ENCODE assay signal across 8 cellular contexts in the genomic region with DNA sequence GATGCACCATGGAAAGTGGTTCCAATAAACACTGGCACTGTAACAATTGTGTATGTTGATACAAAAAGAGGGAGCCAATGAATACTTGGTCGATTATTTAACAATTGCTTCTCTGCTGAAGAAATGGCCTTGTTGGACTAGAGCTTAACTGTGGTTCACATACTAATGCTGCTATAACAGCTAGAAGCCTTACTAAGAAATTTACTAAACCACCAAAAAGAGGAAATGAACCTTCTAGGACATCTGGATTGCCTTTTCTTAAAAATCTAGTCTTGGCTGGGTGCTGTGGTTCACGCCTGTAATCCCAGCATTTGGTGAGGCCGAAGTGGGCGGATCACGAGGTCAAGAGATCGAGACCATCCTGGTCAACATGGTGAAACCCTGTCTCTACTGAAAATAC. TPM values are rescaled to one million over a fixed set of nuclear protein-coding genes. Genes with fewer than 3 reads are reported as not detected.
A peak's percentile ranks its signal among the peaks of the same experiment; 100 is the strongest.
DNase-seq lines count a peak whose midpoint lies in the region; ATAC-seq, FAIRE-seq and TF ChIP-seq lines count a peak whose summit lies in the region.
"Not testable (repeated sequence)": the region's sequence is repeated elsewhere in the genome, so short reads cannot be mapped to it uniquely, and the experiment has no call there.

No MANE protein-coding gene starts in this region.

- not testable (repeated sequence) for H3K36me3 Mint-ChIP-seq in naive thymus-derived CD4-positive, alpha-beta T cell

- not testable (repeated sequence) for H3K9me3 ChIP-seq in GM12878 (replicated peaks; ENCODE audit: control insufficient read depth, insufficient read depth, low read length); naive thymus-derived CD4-positive, alpha-beta T cell (ENCODE audit: control insufficient read depth in 2 of 3, low read length in 3 of 3)

- not testable (repeated sequence) for H2AFZ ChIP-seq in GM12878 (ENCODE audit: control insufficient read depth, low read depth, low read length)

- FAIRE-seq in GM12878 (lab: Jason Lieb, UNC) = not testable (repeated sequence)

- not testable (repeated sequence) for DNase-seq in GM12878 (ENCODE audit: low read depth, low spot score); naive thymus-derived CD4-positive, alpha-beta T cell

- not testable (repeated sequence) for H3K79me2 ChIP-seq in GM12878 (ENCODE audit: control insufficient read depth, insufficient read depth, low read length)

- H3K4me2 ChIP-seq in GM12878 (ENCODE audit: control insufficient read depth, insufficient read depth) = not testable (repeated sequence)

- H4K20me1 ChIP-seq in GM12878 (ENCODE audit: control insufficient read depth, insufficient read depth) = not testable (repeated sequence)

- SMC1A ChIA-PET in GM12878 (lab: Charles Lee; ENCODE audit: uncharacterized antibody, unreplicated experiment) = not testable (repeated sequence)

- not testable (repeated sequence) for BruUV-seq in GM12878 (replicated peaks; lab: Mats Ljungman, UMichigan)

- POLR2A ChIA-PET in GM12878 (lab: Charles Lee); naive thymus-derived CD4-positive, alpha-beta T cell (lab: Charles Lee): not testable (repeated sequence)

- TF ChIP-seq EP300 in GM12878 (IDR thresholded peaks at IDR 0.05; ENCODE audit: borderline replicate concordance in 1 of 2, control insufficient read depth in 1 of 2, low read depth in 2 of 2, low read length in 2 of 2) = not testable (repeated sequence)

- ATAC-seq in GM18508 (IDR thresholded peaks at IDR 0.05; ENCODE audit: insufficient read depth, unreplicated experiment) = peak; percentile 66
- ATAC-seq in GM19043 (IDR thresholded peaks at IDR 0.05; ENCODE audit: low read depth, unreplicated experiment) = peak; percentile 96
- peak; percentile 86 for ATAC-seq in GM21390 (IDR thresholded peaks at IDR 0.05; ENCODE audit: unreplicated experiment)
- ATAC-seq in HG02610 (IDR thresholded peaks at IDR 0.05; ENCODE audit: unreplicated experiment) = peak; percentile 65
- peak; percentile 82 for ATAC-seq in HG02973 (IDR thresholded peaks at IDR 0.05; ENCODE audit: unreplicated experiment)
- peak; percentile 85 for ATAC-seq in HG03342 (IDR thresholded peaks at IDR 0.05; ENCODE audit: unreplicated experiment)
- peak; percentile 97 for ATAC-seq in GM12878
- peak; percentile 53 for ATAC-seq in naive thymus-derived CD4-positive, alpha-beta T cell

- H3K27me3 Mint-ChIP-seq in naive thymus-derived CD4-positive, alpha-beta T cell = not testable (repeated sequence)

- TF ChIP-seq RAD21 in GM12878 (IDR thresholded peaks at IDR 0.05; ENCODE audit: insufficient read depth, low read depth, low read length) = not testable (repeated sequence)

- H3K4me3 ChIP-seq in GM12878; naive thymus-derived CD4-positive, alpha-beta T cell (ENCODE audit: low read length): not testable (repeated sequence)

- not testable (repeated sequence) for H3K9ac ChIP-seq in GM12878 (ENCODE audit: control insufficient read depth, insufficient read depth, low read length)

- WGBS in GM12878 (ENCODE audit: insufficient coverage, insufficient replicate concordance, low lambda C conversion rate, missing lambda C conversion rate) = 10% methylated on average over 1 of the region's 6 CpGs

- not testable (repeated sequence) for H3K27me3 ChIP-seq in GM12878 (replicated peaks in 1 of 2; ENCODE audit: control insufficient read depth in 2 of 2, insufficient read depth in 2 of 2, low read length in 1 of 2); naive thymus-derived CD4-positive, alpha-beta T cell (ENCODE audit: control insufficient read depth in 2 of 2, insufficient read depth in 2 of 2, low read length in 2 of 2)

- not testable (repeated sequence) for TF ChIP-seq CTCF in GM12878 (IDR thresholded peaks at IDR 0.05 in 2 of 3, conservative IDR thresholded peaks at IDR 0.05 in 1 of 3; ENCODE audit: control insufficient read depth in 2 of 3, extremely low read depth in 1 of 3, insufficient read depth in 1 of 3, low read depth in 3 of 3, low read length in 3 of 3)

- TF ChIP-seq POLR2A in GM12878 (IDR thresholded peaks at IDR 0.05; ENCODE audit: low read depth, low read length) = not testable (repeated sequence)

- H3K36me3 ChIP-seq in GM12878 (ENCODE audit: control insufficient read depth in 2 of 2, insufficient read depth in 2 of 2, low read length in 1 of 2); naive thymus-derived CD4-positive, alpha-beta T cell (ENCODE audit: control insufficient read depth in 2 of 3, insufficient read depth in 3 of 3, low read length in 3 of 3): not testable (repeated sequence)

- not testable (repeated sequence) for H3K4me1 Mint-ChIP-seq in naive thymus-derived CD4-positive, alpha-beta T cell

- CTCF ChIA-PET in GM12878 (lab: Yijun Ruan, JAX); naive thymus-derived CD4-positive, alpha-beta T cell (lab: Charles Lee): not testable (repeated sequence)

- H3K4me3 Mint-ChIP-seq in naive thymus-derived CD4-positive, alpha-beta T cell = not testable (repeated sequence)

- intact Hi-C loops in GM12878 (cut with micrococcal nuclease; ENCODE audit: unreplicated experiment); naive thymus-derived CD4-positive, alpha-beta T cell (cut with micrococcal nuclease): not testable (repeated sequence)

- H3K27ac ChIP-seq in GM12878 (ENCODE audit: control insufficient read depth, insufficient read depth); naive thymus-derived CD4-positive, alpha-beta T cell (ENCODE audit: low read depth, low read length): not testable (repeated sequence)

- H3K4me1 ChIP-seq in GM12878 (ENCODE audit: control insufficient read depth, insufficient read depth, low read length); naive thymus-derived CD4-positive, alpha-beta T cell (ENCODE audit: control insufficient read depth in 2 of 2, insufficient read depth in 2 of 2, low read length in 2 of 2): not testable (repeated sequence)

- RAD21 ChIA-PET in GM12878 (lab: Charles Lee; ENCODE audit: unreplicated experiment) = not testable (repeated sequence)

- H3K27ac Mint-ChIP-seq in naive thymus-derived CD4-positive, alpha-beta T cell = not testable (repeated sequence)

- in situ Hi-C loops in GM12878 (cut with MboI) = not testable (repeated sequence)

- not testable (repeated sequence) for H3K9me3 Mint-ChIP-seq in naive thymus-derived CD4-positive, alpha-beta T cell

TF ChIP-seq in GM12878, 131 proteins besides CTCF, POLR2A, EP300 and RAD21:
- TF ChIP-seq RUNX3 (IDR thresholded peaks at IDR 0.05; ENCODE audit: low read length) (peak; percentile 46), SPI1 (IDR thresholded peaks at IDR 0.05; ENCODE audit: borderline replicate concordance, insufficient read depth, low read depth, low read length) (peak; percentile 59), CBFB (IDR thresholded peaks at IDR 0.05; ENCODE audit: low read depth) (peak; percentile 30; the same call in 1 of the 2 replicates)

RNA-seq across cellular contexts. Expression of a gene that starts 42.0 kb away (rescaled TPM):
- total RNA-seq in GM12878 (2013; cell fraction: nucleolus; rRNA removed) = 207 and 221 TPM in 2 replicates
- total RNA-seq in GM12878 (2014; rRNA removed) = 80.7 and 91.4 TPM in 2 replicates
- 101 and 103 TPM in 2 replicates for total RNA-seq in GM12878 (2014; rRNA removed; fragmentation: Illumina TruSeq; extraction: Trizol)
- 55.1 and 55.6 TPM in 2 replicates for total RNA-seq in GM12878 (2021)
- 24.3 TPM for polyA plus RNA-seq in GM12878 (2011; ENCODE audit: low read depth)
- 65.4 and 76.5 TPM in 2 replicates for polyA plus RNA-seq in GM12878 (2011; rRNA removed)
- 20.1 and 28.4 TPM in 2 replicates for polyA plus RNA-seq in GM12878 (2011; cell fraction: cytosol; rRNA removed)
- 37.8 and 44.2 TPM in 2 replicates for polyA plus RNA-seq in GM12878 (2011; cell fraction: nucleus; rRNA removed)
- polyA plus RNA-seq in GM12878 (2012) = 28.0 and 28.8 TPM in 2 replicates
- polyA plus RNA-seq in GM12878 (2014; fragmentation: Illumina TruSeq; extraction: Trizol) = 77.8 and 97.6 TPM in 2 replicates
- 10 to 100 TPM; 77.5 to 86.5 TPM for polyA plus RNA-seq in GM12878 (2014; fragmentation: Nextera tagmentation; extraction: Ambion mirVana)
- 57.7 and 58.7 TPM in 2 replicates for polyA plus RNA-seq in GM12878 (2014; rRNA removed)
- polyA plus RNA-seq in GM12878 (2016; fragmentation: Nextera tagmentation; extraction: Ambion mirVana) = 10 to 100 TPM; 80.1 to 81.3 TPM
- polyA minus RNA-seq in GM12878 (2011; rRNA and poly(A)+ RNA removed) = 27.9 and 38.8 TPM in 2 replicates
- polyA minus RNA-seq in GM12878 (2011; cell fraction: cytosol; rRNA and poly(A)+ RNA removed) = 10.3 and 13.0 TPM in 2 replicates
- polyA minus RNA-seq in GM12878 (2011; cell fraction: nucleus; rRNA and poly(A)+ RNA removed) = 35.1 and 57.1 TPM in 2 replicates
- 10 to 100 TPM; 30.8 to 52.2 (median 42.6) TPM for total RNA-seq in naive thymus-derived CD4-positive, alpha-beta T cell
- 10 to 100 TPM; 17.3 to 17.6 TPM for polyA plus RNA-seq in naive thymus-derived CD4-positive, alpha-beta T cell
